ENCODE assay signal across 11 cellular contexts in the genomic region with DNA sequence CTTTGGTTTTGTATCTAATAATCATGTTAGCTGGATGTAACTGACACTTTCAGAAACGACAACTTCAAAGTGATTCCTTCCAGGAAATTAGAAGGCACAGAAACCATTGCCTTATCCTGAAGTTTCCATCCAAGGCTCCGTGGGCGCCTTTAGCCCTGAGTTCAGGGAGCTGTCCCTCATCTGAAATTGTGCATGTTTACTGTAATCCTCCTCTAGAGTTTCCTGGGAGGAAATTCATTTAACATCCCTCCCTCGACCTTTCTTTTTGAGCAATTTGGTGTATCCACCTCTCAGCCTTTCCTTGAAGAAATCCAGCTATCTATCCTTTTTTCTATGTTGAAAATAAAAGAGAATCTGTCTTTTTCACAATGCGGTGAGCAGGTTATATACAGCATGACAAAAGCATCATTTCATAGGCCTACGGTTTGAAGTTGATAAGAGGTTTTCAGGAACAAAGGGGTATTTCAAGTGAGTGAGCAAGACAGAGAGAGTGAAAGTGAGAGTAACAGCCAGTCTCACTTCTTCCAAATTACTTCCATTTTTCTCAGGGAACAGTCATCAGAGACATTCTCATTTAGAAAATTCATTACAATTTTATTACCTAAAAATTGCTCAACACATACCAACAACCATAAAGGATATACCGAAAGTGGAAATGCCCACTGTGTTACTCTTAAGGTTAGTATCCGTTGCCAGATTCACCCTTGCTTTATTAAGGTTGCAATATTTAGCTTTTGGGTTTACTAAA.
DNase-seq lines count a peak whose midpoint lies in the region; ATAC-seq lines count a peak whose summit lies in the region.
"Had no signal": no experiment of that assay in that cellular context is flagged by ENCODE, and none has a peak within 500 bp of the region (broad histone marks: within the 10 kb centered on the region; RNA-seq: fewer than 3 reads in every experiment).

No MANE protein-coding gene starts in this region.

- intact Hi-C loops in left cardiac atrium (cut with DNase I), result no loop called here

- ATAC-seq in GM18868 (IDR thresholded peaks at IDR 0.05; ENCODE audit: unreplicated experiment), result peak; percentile 90
- ATAC-seq in GM21717 (IDR thresholded peaks at IDR 0.05; ENCODE audit: unreplicated experiment), result peak; percentile 84
- ATAC-seq in HG03378 (IDR thresholded peaks at IDR 0.05; ENCODE audit: unreplicated experiment), result peak; percentile 84
- no peak for ATAC-seq in left cardiac atrium

- DNase-seq in globus pallidus (ENCODE audit: low spot score) (peak; percentile 6), T-helper 1 cell (no peak), NCI-H2227 treated with DMSO at 0.1 percent for 48 hours (lab: John Stamatoyannopoulos, UW) (no peak), left cardiac atrium (no peak), COR-L47 (lab: John Stamatoyannopoulos, UW) (no peak)
- DNase-seq: activated naive CD8-positive, alpha-beta T cell treated with anti-CD3 and anti-CD28 coated beads, Interleukin-2, amount 10 ng/mL, durations not matched to agents 7 days and 5 days; DMS 273 treated with DMSO at 0.1 percent for 48 hours; nephron progenitor cell had no signal

Comparison
In these comparisons a context has a peak if more than half of its experiments do, and no peak if none do; other contexts are left out.
1. ATAC-seq: peak in GM18868 (single experiment), GM21717 (single experiment) and HG03378 (single experiment); none in left cardiac atrium (0 of 2).